9 cellular contexts compared by ENCODE assay signal in genomic region chr19:35716985-35717664, GRCh38. TPM values are rescaled to one million over a fixed set of nuclear protein-coding genes. Genes with fewer than 3 reads are reported as not detected.
DNase-seq lines count a peak whose midpoint lies in the region; ATAC-seq, FAIRE-seq and TF ChIP-seq lines count a peak whose summit lies in the region.
"Had no signal": no experiment of that assay in that cellular context is flagged by ENCODE, and none has a peak within 500 bp of the region (broad histone marks: within the 10 kb centered on the region; RNA-seq: fewer than 3 reads in every experiment).

No MANE protein-coding gene starts in this region.

- TF ChIP-seq POLR2A in HepG2 (IDR thresholded peaks at IDR 0.05; ENCODE audit: insufficient read depth in 1 of 2, low read depth in 2 of 2, low read length in 2 of 2), result peak; percentile 29 to 69; a peak in 2 of 4 replicates

- peak; percentile 96 for TF ChIP-seq RAD21 in HepG2 (CRISPR knock-in tag; IDR thresholded peaks at IDR 0.05)

- peak; percentile 69 for FAIRE-seq in HepG2 (lab: Jason Lieb, UNC)
- FAIRE-seq: TTC549 had no signal

- H3K9me3 ChIP-seq in HepG2 (ENCODE audit: low read length), result no peaks in the 10 kb centered on the region

- H3K27ac Mint-ChIP-seq in activated CD4-positive, alpha-beta T cell treated with anti-CD3 and anti-CD28 coated beads, Interleukin-2, amount 10 ng/mL, durations not matched to agents 7 days and 5 days, result peak overlapping the region; percentile 94

- DNase-seq in AG09319 (ENCODE audit: extremely low read depth, low read depth) (peak; percentile 55), NCI-H524 treated with DMSO at 0.1 percent for 48 hours (lab: John Stamatoyannopoulos, UW) (peak; percentile 86), dedifferentiated amniotic fluid mesenchymal stem cell (ENCODE audit: extremely low spot score) (peak; percentile 83), HepG2 (ENCODE audit: low spot score) (peak; percentile 93)
- DNase-seq in activated CD4-positive, alpha-beta T cell treated with anti-CD3 and anti-CD28 coated beads, Interleukin-2, amount 10 ng/mL, durations not matched to agents 7 days and 5 days, result peak; percentile 97
- DNase-seq in stimulated activated CD4-positive, alpha-beta T cell treated with anti-CD3 and anti-CD28 coated beads, Interleukin-2, amount 100 ng/mL, for 48 hours, result peak; percentile 78 to 92

- no peaks in the 10 kb centered on the region for H3K27me3 ChIP-seq in HepG2 (ENCODE audit: control insufficient read depth in 1 of 2, insufficient read depth in 2 of 2, low read length in 2 of 2)

- H2AFZ ChIP-seq in HepG2 (ENCODE audit: low read length), result peak overlapping the region; percentile 12

- H3K9me3 Mint-ChIP-seq in activated CD4-positive, alpha-beta T cell treated with anti-CD3 and anti-CD28 coated beads, Interleukin-2, amount 10 ng/mL, durations not matched to agents 7 days and 5 days, result no peaks in the 10 kb centered on the region

- intact Hi-C loops in HepG2 (cut with micrococcal nuclease; ENCODE audit: unreplicated experiment), result loop anchor here (1.0 kb wide), 2 partner anchors 23 to 168 kb away; no protein-coding TSS in a partner anchor

- peak overlapping the region; percentile 78 for H3K27ac ChIP-seq in HepG2 (ENCODE audit: extremely low read length, insufficient read depth, low read length)

- peak overlapping the region; percentile 81 for H3K9ac ChIP-seq in HepG2 (ENCODE audit: insufficient read depth, low read depth, low read length)

- peaks cover 21% of the 10 kb centered on the region for H3K79me2 ChIP-seq in HepG2 (ENCODE audit: insufficient read depth, low read length)

- ATAC-seq in GM19035 (IDR thresholded peaks at IDR 0.05; ENCODE audit: unreplicated experiment) (peak; percentile 60), HG03342 (IDR thresholded peaks at IDR 0.05; ENCODE audit: unreplicated experiment) (peak; percentile 54), HepG2 (peak; percentile 82)

- peaks cover 5 to 16% of the 10 kb centered on the region in 2 experiments for H3K36me3 ChIP-seq in HepG2 (replicated peaks in 1 of 2; ENCODE audit: control insufficient read depth in 1 of 2, insufficient read depth in 2 of 2, low read length in 2 of 2)

- peaks cover 65% of the 10 kb centered on the region for H3K4me1 Mint-ChIP-seq in activated CD4-positive, alpha-beta T cell treated with anti-CD3 and anti-CD28 coated beads, Interleukin-2, amount 10 ng/mL, durations not matched to agents 7 days and 5 days

- H3K4me3 Mint-ChIP-seq in activated CD4-positive, alpha-beta T cell treated with anti-CD3 and anti-CD28 coated beads, Interleukin-2, amount 10 ng/mL, durations not matched to agents 7 days and 5 days, result peak overlapping the region; percentile 87

- in situ Hi-C loops in HepG2 (cut with HindIII; ENCODE audit: extremely low pct_ligation_motif_present, low pct_unique_long_range_greater_than_20kb), result loop anchor here (5.0 kb wide), 1 partner anchor 170 kb away; the partner anchor contains the start of gene TMEM147

- WGBS in HepG2 (ENCODE audit: low lambda C conversion rate), result 0% methylated on average over 8 of the region's 61 CpGs

- BruUV-seq in HepG2 (replicated peaks; lab: Mats Ljungman, UMichigan), result TSS peak; percentile 41

- CTCF ChIA-PET in activated CD4-positive, alpha-beta T cell treated with anti-CD3 and anti-CD28 coated beads, Interleukin-2, amount 10 ng/mL, durations not matched to agents 7 days and 5 days (lab: Charles Lee), result no interaction called here
- CTCF ChIA-PET in HepG2 (lab: Yijun Ruan, JAX; ENCODE audit: low intra/inter-chr PET ratio, low total read pairs), result interaction anchor here (0.5 to 7.0 kb wide), 7 partner anchors 15 to 215 kb away, joined by 3 to 201 read pairs (median 7); no protein-coding TSS in a partner anchor

- POLR2A ChIA-PET in activated CD4-positive, alpha-beta T cell treated with anti-CD3 and anti-CD28 coated beads, Interleukin-2, amount 10 ng/mL, durations not matched to agents 7 days and 5 days (lab: Charles Lee), result no interaction called here
- POLR2A ChIA-PET in HepG2 (lab: Yijun Ruan, JAX), result no interaction called here

- peak overlapping the region; percentile 69 to 91 (median 81) for H3K4me3 ChIP-seq in HepG2 (replicated peaks in 1 of 3; ENCODE audit: insufficient read depth in 1 of 3, low read depth in 2 of 3, low read length in 3 of 3)

- no peak for TF ChIP-seq EP300 in HepG2 (IDR thresholded peaks at IDR 0.05; ENCODE audit: low read depth in 2 of 2, low read length in 2 of 2)
- TF ChIP-seq EP300 in HepG2 (CRISPR knock-in tag; IDR thresholded peaks at IDR 0.05; ENCODE audit: borderline replicate concordance), result no peak

- peaks cover 34% of the 10 kb centered on the region for H3K4me1 ChIP-seq in HepG2 (ENCODE audit: insufficient read depth, low read length)

- H3K36me3 Mint-ChIP-seq in activated CD4-positive, alpha-beta T cell treated with anti-CD3 and anti-CD28 coated beads, Interleukin-2, amount 10 ng/mL, durations not matched to agents 7 days and 5 days (ENCODE audit: low read depth), result peaks cover 18% of the 10 kb centered on the region

- TF ChIP-seq CTCF in AG09319 (IDR thresholded peaks at IDR 0.05; ENCODE audit: low read depth, low read length) (peak; percentile 86), HepG2 (CRISPR knock-in tag; IDR thresholded peaks at IDR 0.05) (peak; percentile 89)

- no peaks in the 10 kb centered on the region for H3K27me3 Mint-ChIP-seq in activated CD4-positive, alpha-beta T cell treated with anti-CD3 and anti-CD28 coated beads, Interleukin-2, amount 10 ng/mL, durations not matched to agents 7 days and 5 days

- peaks cover 8% of the 10 kb centered on the region for H4K20me1 ChIP-seq in HepG2 (ENCODE audit: insufficient read depth, low read length)

- peak overlapping the region; percentile 96 for H3K4me2 ChIP-seq in HepG2 (ENCODE audit: low read depth, low read length)

RNA-seq across cellular contexts. Expression of gene KMT2B, which starts 0.7 kb away (rescaled TPM):
- 10 to 100 TPM; 65.1 to 67.2 TPM for total RNA-seq in activated CD4-positive, alpha-beta T cell treated with anti-CD3 and anti-CD28 coated beads, Interleukin-2, amount 10 ng/mL, durations not matched to agents 7 days and 5 days
- total RNA-seq in HepG2 (2016; rRNA removed; fragmentation: Illumina TruSeq; extraction: Trizol), result 6.2 TPM in 2 replicates
- 2.6 TPM in 2 replicates for total RNA-seq in HepG2 (2016; cell fraction: cytosol; rRNA removed; fragmentation: Illumina TruSeq; extraction: Trizol; ENCODE audit: low read depth)
- 4.4 and 5.3 TPM in 2 replicates for total RNA-seq in HepG2 (2016; cell fraction: insoluble cytoplasmic fraction; rRNA removed; fragmentation: Illumina TruSeq; extraction: Trizol)
- 3.8 and 4.1 TPM in 2 replicates for total RNA-seq in HepG2 (2016; cell fraction: membrane; rRNA removed; fragmentation: Illumina TruSeq; extraction: Trizol)
- total RNA-seq in HepG2 (2016; cell fraction: nucleus; rRNA removed; fragmentation: Illumina TruSeq; extraction: Trizol), result 14.7 and 15.4 TPM in 2 replicates
- polyA plus RNA-seq in HepG2 (2011; rRNA removed), result 16.9 and 19.2 TPM in 2 replicates
- polyA plus RNA-seq in HepG2 (2011; cell fraction: cytosol; rRNA removed), result 9.3 and 10.9 TPM in 2 replicates
- 113 and 130 TPM in 2 replicates for polyA plus RNA-seq in HepG2 (2011; cell fraction: nucleus; rRNA removed)
- polyA plus RNA-seq in HepG2 (2012), result 20.4 and 30.9 TPM in 2 replicates
- polyA plus RNA-seq in HepG2 (2016; cell fraction: cytosol; fragmentation: Illumina TruSeq; extraction: Trizol; ENCODE audit: low read depth), result 2.5 and 3.0 TPM in 2 replicates
- polyA plus RNA-seq in HepG2 (2016; cell fraction: insoluble cytoplasmic fraction; fragmentation: Illumina TruSeq; extraction: Trizol; ENCODE audit: low read depth), result 10.8 and 11.6 TPM in 2 replicates
- polyA plus RNA-seq in HepG2 (2016; cell fraction: membrane; fragmentation: Illumina TruSeq; extraction: Trizol; ENCODE audit: low read depth), result 5.5 and 6.5 TPM in 2 replicates
- polyA plus RNA-seq in HepG2 (2016; cell fraction: nucleus; fragmentation: Illumina TruSeq; extraction: Trizol; ENCODE audit: insufficient read depth, low read depth), result 69.3 and 89.2 TPM in 2 replicates
- polyA minus RNA-seq in HepG2 (2011; rRNA and poly(A)+ RNA removed; ENCODE audit: low replicate concordance), result 11.1 and 11.4 TPM in 2 replicates
- 4.3 and 4.4 TPM in 2 replicates for polyA minus RNA-seq in HepG2 (2011; cell fraction: cytosol; rRNA and poly(A)+ RNA removed)
- 13.3 and 13.6 TPM in 2 replicates for polyA minus RNA-seq in HepG2 (2011; cell fraction: nucleus; rRNA and poly(A)+ RNA removed)

RNA-seq across cellular contexts. Expression of gene ZBTB32, which starts 12.8 kb away (rescaled TPM):
- 10 to 100 TPM; 15.4 to 17.3 TPM for total RNA-seq in activated CD4-positive, alpha-beta T cell treated with anti-CD3 and anti-CD28 coated beads, Interleukin-2, amount 10 ng/mL, durations not matched to agents 7 days and 5 days
- total RNA-seq in HepG2 (2016; rRNA removed; fragmentation: Illumina TruSeq; extraction: Trizol), result not detected in 2 replicates
- total RNA-seq in HepG2 (2016; cell fraction: cytosol; rRNA removed; fragmentation: Illumina TruSeq; extraction: Trizol; ENCODE audit: low read depth), result not detected in 2 replicates
- total RNA-seq in HepG2 (2016; cell fraction: insoluble cytoplasmic fraction; rRNA removed; fragmentation: Illumina TruSeq; extraction: Trizol), result not detected in 2 replicates
- not detected in 2 replicates for total RNA-seq in HepG2 (2016; cell fraction: membrane; rRNA removed; fragmentation: Illumina TruSeq; extraction: Trizol)
- total RNA-seq in HepG2 (2016; cell fraction: nucleus; rRNA removed; fragmentation: Illumina TruSeq; extraction: Trizol), result not detected in 2 replicates
- not detected in 2 replicates for polyA plus RNA-seq in HepG2 (2011; rRNA removed)
- polyA plus RNA-seq in HepG2 (2011; cell fraction: cytosol; rRNA removed), result not detected in 2 replicates
- polyA plus RNA-seq in HepG2 (2011; cell fraction: nucleus; rRNA removed), result not detected in 2 replicates
- polyA plus RNA-seq in HepG2 (2012), result 0.50 TPM in 1 of 2 replicates, not detected in the other
- not detected in 2 replicates for polyA plus RNA-seq in HepG2 (2016; cell fraction: cytosol; fragmentation: Illumina TruSeq; extraction: Trizol; ENCODE audit: low read depth)
- polyA plus RNA-seq in HepG2 (2016; cell fraction: insoluble cytoplasmic fraction; fragmentation: Illumina TruSeq; extraction: Trizol; ENCODE audit: low read depth), result not detected in 2 replicates
- not detected in 2 replicates for polyA plus RNA-seq in HepG2 (2016; cell fraction: membrane; fragmentation: Illumina TruSeq; extraction: Trizol; ENCODE audit: low read depth)
- not detected in 2 replicates for polyA plus RNA-seq in HepG2 (2016; cell fraction: nucleus; fragmentation: Illumina TruSeq; extraction: Trizol; ENCODE audit: insufficient read depth, low read depth)
- polyA minus RNA-seq in HepG2 (2011; rRNA and poly(A)+ RNA removed; ENCODE audit: low replicate concordance), result not detected in 2 replicates
- not detected in 2 replicates for polyA minus RNA-seq in HepG2 (2011; cell fraction: cytosol; rRNA and poly(A)+ RNA removed)
- not detected in 2 replicates for polyA minus RNA-seq in HepG2 (2011; cell fraction: nucleus; rRNA and poly(A)+ RNA removed)

RNA-seq across cellular contexts. Expression of gene IGFLR1, which starts 25.1 kb away (rescaled TPM):
- total RNA-seq in activated CD4-positive, alpha-beta T cell treated with anti-CD3 and anti-CD28 coated beads, Interleukin-2, amount 10 ng/mL, durations not matched to agents 7 days and 5 days, result 10 to 100 TPM; 53.7 to 54.6 TPM
- 3.4 and 5.4 TPM in 2 replicates for total RNA-seq in HepG2 (2016; rRNA removed; fragmentation: Illumina TruSeq; extraction: Trizol)
- 9.3 and 12.1 TPM in 2 replicates for total RNA-seq in HepG2 (2016; cell fraction: cytosol; rRNA removed; fragmentation: Illumina TruSeq; extraction: Trizol; ENCODE audit: low read depth)
- 3.8 and 6.5 TPM in 2 replicates for total RNA-seq in HepG2 (2016; cell fraction: insoluble cytoplasmic fraction; rRNA removed; fragmentation: Illumina TruSeq; extraction: Trizol)
- total RNA-seq in HepG2 (2016; cell fraction: membrane; rRNA removed; fragmentation: Illumina TruSeq; extraction: Trizol), result 11.9 and 15.5 TPM in 2 replicates
- 2.7 and 3.9 TPM in 2 replicates for total RNA-seq in HepG2 (2016; cell fraction: nucleus; rRNA removed; fragmentation: Illumina TruSeq; extraction: Trizol)
- polyA plus RNA-seq in HepG2 (2011; rRNA removed), result 7.4 and 8.9 TPM in 2 replicates
- polyA plus RNA-seq in HepG2 (2011; cell fraction: cytosol; rRNA removed), result 6.5 and 8.4 TPM in 2 replicates
- 22.4 and 23.0 TPM in 2 replicates for polyA plus RNA-seq in HepG2 (2011; cell fraction: nucleus; rRNA removed)
- 2.8 and 4.2 TPM in 2 replicates for polyA plus RNA-seq in HepG2 (2012)
- polyA plus RNA-seq in HepG2 (2016; cell fraction: cytosol; fragmentation: Illumina TruSeq; extraction: Trizol; ENCODE audit: low read depth), result 22.3 and 24.5 TPM in 2 replicates
- 6.5 and 10.6 TPM in 2 replicates for polyA plus RNA-seq in HepG2 (2016; cell fraction: insoluble cytoplasmic fraction; fragmentation: Illumina TruSeq; extraction: Trizol; ENCODE audit: low read depth)
- 24.0 and 25.4 TPM in 2 replicates for polyA plus RNA-seq in HepG2 (2016; cell fraction: membrane; fragmentation: Illumina TruSeq; extraction: Trizol; ENCODE audit: low read depth)
- 11.7 and 17.1 TPM in 2 replicates for polyA plus RNA-seq in HepG2 (2016; cell fraction: nucleus; fragmentation: Illumina TruSeq; extraction: Trizol; ENCODE audit: insufficient read depth, low read depth)
- 4.9 and 7.7 TPM in 2 replicates for polyA minus RNA-seq in HepG2 (2011; rRNA and poly(A)+ RNA removed; ENCODE audit: low replicate concordance)
- 1.3 and 3.7 TPM in 2 replicates for polyA minus RNA-seq in HepG2 (2011; cell fraction: cytosol; rRNA and poly(A)+ RNA removed)
- polyA minus RNA-seq in HepG2 (2011; cell fraction: nucleus; rRNA and poly(A)+ RNA removed), result 2.8 and 3.2 TPM in 2 replicates

RNA-seq across cellular contexts. Expression of gene U2AF1L4, which starts 28.1 kb away (rescaled TPM):
- 10 to 100 TPM; 35.0 to 38.1 TPM for total RNA-seq in activated CD4-positive, alpha-beta T cell treated with anti-CD3 and anti-CD28 coated beads, Interleukin-2, amount 10 ng/mL, durations not matched to agents 7 days and 5 days
- total RNA-seq in HepG2 (2016; rRNA removed; fragmentation: Illumina TruSeq; extraction: Trizol), result 4.7 and 7.9 TPM in 2 replicates
- total RNA-seq in HepG2 (2016; cell fraction: cytosol; rRNA removed; fragmentation: Illumina TruSeq; extraction: Trizol; ENCODE audit: low read depth), result 2.5 and 3.0 TPM in 2 replicates
- 3.4 and 7.8 TPM in 2 replicates for total RNA-seq in HepG2 (2016; cell fraction: insoluble cytoplasmic fraction; rRNA removed; fragmentation: Illumina TruSeq; extraction: Trizol)
- 4.2 and 5.2 TPM in 2 replicates for total RNA-seq in HepG2 (2016; cell fraction: membrane; rRNA removed; fragmentation: Illumina TruSeq; extraction: Trizol)
- 8.5 and 9.9 TPM in 2 replicates for total RNA-seq in HepG2 (2016; cell fraction: nucleus; rRNA removed; fragmentation: Illumina TruSeq; extraction: Trizol)
- 14.2 and 15.4 TPM in 2 replicates for polyA plus RNA-seq in HepG2 (2011; rRNA removed)
- polyA plus RNA-seq in HepG2 (2011; cell fraction: cytosol; rRNA removed), result 6.5 and 9.4 TPM in 2 replicates
- polyA plus RNA-seq in HepG2 (2011; cell fraction: nucleus; rRNA removed), result 90.7 and 113 TPM in 2 replicates
- polyA plus RNA-seq in HepG2 (2012), result 8.2 and 8.6 TPM in 2 replicates
- polyA plus RNA-seq in HepG2 (2016; cell fraction: cytosol; fragmentation: Illumina TruSeq; extraction: Trizol; ENCODE audit: low read depth), result 3.5 and 5.0 TPM in 2 replicates
- polyA plus RNA-seq in HepG2 (2016; cell fraction: insoluble cytoplasmic fraction; fragmentation: Illumina TruSeq; extraction: Trizol; ENCODE audit: low read depth), result 4.8 and 6.9 TPM in 2 replicates
- 5.2 and 5.8 TPM in 2 replicates for polyA plus RNA-seq in HepG2 (2016; cell fraction: membrane; fragmentation: Illumina TruSeq; extraction: Trizol; ENCODE audit: low read depth)
- 36.4 and 41.6 TPM in 2 replicates for polyA plus RNA-seq in HepG2 (2016; cell fraction: nucleus; fragmentation: Illumina TruSeq; extraction: Trizol; ENCODE audit: insufficient read depth, low read depth)
- polyA minus RNA-seq in HepG2 (2011; rRNA and poly(A)+ RNA removed; ENCODE audit: low replicate concordance), result 9.3 and 10.1 TPM in 2 replicates
- 1.6 and 1.9 TPM in 2 replicates for polyA minus RNA-seq in HepG2 (2011; cell fraction: cytosol; rRNA and poly(A)+ RNA removed)
- polyA minus RNA-seq in HepG2 (2011; cell fraction: nucleus; rRNA and poly(A)+ RNA removed), result 17.0 and 19.3 TPM in 2 replicates

RNA-seq across cellular contexts. Expression of gene PSENEN, which starts 28.3 kb away (rescaled TPM):
- total RNA-seq in activated CD4-positive, alpha-beta T cell treated with anti-CD3 and anti-CD28 coated beads, Interleukin-2, amount 10 ng/mL, durations not matched to agents 7 days and 5 days, result 10 to 100 TPM; 41.7 to 46.3 TPM
- 20.0 and 34.2 TPM in 2 replicates for total RNA-seq in HepG2 (2016; rRNA removed; fragmentation: Illumina TruSeq; extraction: Trizol)
- total RNA-seq in HepG2 (2016; cell fraction: cytosol; rRNA removed; fragmentation: Illumina TruSeq; extraction: Trizol; ENCODE audit: low read depth), result 8.3 and 8.7 TPM in 2 replicates
- total RNA-seq in HepG2 (2016; cell fraction: insoluble cytoplasmic fraction; rRNA removed; fragmentation: Illumina TruSeq; extraction: Trizol), result 22.6 and 36.6 TPM in 2 replicates
- 9.0 and 11.8 TPM in 2 replicates for total RNA-seq in HepG2 (2016; cell fraction: membrane; rRNA removed; fragmentation: Illumina TruSeq; extraction: Trizol)
- 25.9 and 30.1 TPM in 2 replicates for total RNA-seq in HepG2 (2016; cell fraction: nucleus; rRNA removed; fragmentation: Illumina TruSeq; extraction: Trizol)
- polyA plus RNA-seq in HepG2 (2011; rRNA removed), result 16.9 and 22.6 TPM in 2 replicates
- polyA plus RNA-seq in HepG2 (2011; cell fraction: cytosol; rRNA removed), result 13.2 and 17.3 TPM in 2 replicates
- 9.9 and 11.5 TPM in 2 replicates for polyA plus RNA-seq in HepG2 (2011; cell fraction: nucleus; rRNA removed)
- polyA plus RNA-seq in HepG2 (2012), result 16.1 and 18.5 TPM in 2 replicates
- 12.4 and 17.6 TPM in 2 replicates for polyA plus RNA-seq in HepG2 (2016; cell fraction: cytosol; fragmentation: Illumina TruSeq; extraction: Trizol; ENCODE audit: low read depth)
- 30.0 and 36.1 TPM in 2 replicates for polyA plus RNA-seq in HepG2 (2016; cell fraction: insoluble cytoplasmic fraction; fragmentation: Illumina TruSeq; extraction: Trizol; ENCODE audit: low read depth)
- polyA plus RNA-seq in HepG2 (2016; cell fraction: membrane; fragmentation: Illumina TruSeq; extraction: Trizol; ENCODE audit: low read depth), result 12.5 and 13.2 TPM in 2 replicates
- polyA plus RNA-seq in HepG2 (2016; cell fraction: nucleus; fragmentation: Illumina TruSeq; extraction: Trizol; ENCODE audit: insufficient read depth, low read depth), result 55.1 and 70.2 TPM in 2 replicates
- polyA minus RNA-seq in HepG2 (2011; rRNA and poly(A)+ RNA removed; ENCODE audit: low replicate concordance), result 24.1 and 61.3 TPM in 2 replicates
- polyA minus RNA-seq in HepG2 (2011; cell fraction: cytosol; rRNA and poly(A)+ RNA removed), result 4.3 and 4.7 TPM in 2 replicates
- 3.0 and 7.3 TPM in 2 replicates for polyA minus RNA-seq in HepG2 (2011; cell fraction: nucleus; rRNA and poly(A)+ RNA removed)

Comparison
In these comparisons a context has a peak if more than half of its experiments do, and no peak if none do; other contexts are left out.
1. Peak in every context shown above with its lines: DNase-seq, ATAC-seq, H3K4me3 ChIP-seq and H3K27ac ChIP-seq.
2. RNA of gene ZBTB32, which starts 12.8 kb away (total RNA-seq): 15.4 to 17.3 TPM in activated CD4-positive, alpha-beta T cell treated with anti-CD3 and anti-CD28 coated beads, Interleukin-2, amount 10 ng/mL, durations not matched to agents 7 days and 5 days; not detected in HepG2; every median in the first group is over 10 times any median in the second.